ENCODE assay signal across 8 cellular contexts in the genomic region with DNA sequence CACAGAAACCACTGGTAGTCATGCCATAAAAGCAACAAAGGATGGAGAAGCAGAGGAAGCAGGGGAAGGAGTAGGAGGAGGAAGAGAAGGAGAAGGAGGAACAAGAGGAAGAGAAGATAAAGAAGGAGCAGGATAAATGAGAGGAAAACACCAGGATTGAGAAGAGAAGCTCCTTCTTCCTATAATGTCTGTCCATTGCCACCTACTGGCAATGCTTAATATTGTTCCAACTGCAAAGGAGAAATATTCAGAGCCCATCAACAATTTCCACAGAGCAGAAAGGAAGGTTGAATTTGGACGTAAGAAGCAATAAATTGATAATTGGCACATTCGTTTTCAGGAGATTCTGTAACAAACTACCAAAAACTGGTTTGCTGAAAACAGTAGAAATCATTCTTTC.
DNase-seq lines count a peak whose midpoint lies in the region; ATAC-seq and TF ChIP-seq lines count a peak whose summit lies in the region.

No MANE protein-coding gene starts in this region.

- peaks cover 4% of the 10 kb centered on the region for H3K9me3 Mint-ChIP-seq in CD4-positive, alpha-beta T cell
- H3K9me3 Mint-ChIP-seq in naive thymus-derived CD4-positive, alpha-beta T cell: peaks cover 0 to 7% (median 2%) of the 10 kb centered on the region in 11 donors

- no peak overlapping the region for H3K27ac Mint-ChIP-seq in CD4-positive, alpha-beta T cell
- no peak overlapping the region for H3K27ac Mint-ChIP-seq in naive thymus-derived CD4-positive, alpha-beta T cell

- no peak overlapping the region for H3K4me3 Mint-ChIP-seq in CD4-positive, alpha-beta T cell
- H3K4me3 Mint-ChIP-seq in naive thymus-derived CD4-positive, alpha-beta T cell: no peak overlapping the region

- no peaks in the 10 kb centered on the region for H3K36me3 ChIP-seq in naive thymus-derived CD4-positive, alpha-beta T cell (ENCODE audit: control insufficient read depth in 2 of 3, insufficient read depth in 3 of 3, low read length in 3 of 3)

- CTCF ChIA-PET in GM10248 (lab: Yijun Ruan, JAX): interaction anchor here (0.7 kb wide), 1 partner anchor 19 kb away, joined by 3 read pairs; no protein-coding TSS in a partner anchor
- CTCF ChIA-PET in CD4-positive, alpha-beta T cell (lab: Charles Lee): no interaction called here
- CTCF ChIA-PET in naive thymus-derived CD4-positive, alpha-beta T cell (lab: Charles Lee): no interaction called here

- no peaks in the 10 kb centered on the region for H3K9me3 ChIP-seq in CD4-positive, alpha-beta T cell (ENCODE audit: control insufficient read depth, low read length)
- H3K9me3 ChIP-seq in naive thymus-derived CD4-positive, alpha-beta T cell (ENCODE audit: control insufficient read depth in 2 of 3, low read length in 3 of 3): no peaks in the 10 kb centered on the region

- in situ Hi-C loops in astrocyte of the cerebellum (cut with HindIII; ENCODE audit: low sequenced_read_pairs): no loop called here

- intact Hi-C loops in CD4-positive, alpha-beta T cell (cut with DNase I, micrococcal nuclease): no loop called here
- intact Hi-C loops in naive thymus-derived CD4-positive, alpha-beta T cell (cut with micrococcal nuclease): no loop called here

- no peak for ATAC-seq in CD4-positive, alpha-beta T cell (ENCODE audit: poor library complexity)
- no peak for ATAC-seq in naive thymus-derived CD4-positive, alpha-beta T cell
- ATAC-seq in HG02798 (IDR thresholded peaks at IDR 0.05; ENCODE audit: poor library complexity, unreplicated experiment): no peak

- H3K27me3 Mint-ChIP-seq in CD4-positive, alpha-beta T cell: no peaks in the 10 kb centered on the region
- no peaks in the 10 kb centered on the region for H3K27me3 Mint-ChIP-seq in naive thymus-derived CD4-positive, alpha-beta T cell

- TF ChIP-seq CTCF in GM10248 (IDR thresholded peaks at IDR 0.05; ENCODE audit: control extremely low read depth, extremely low read depth, low read depth, missing control alignments): peak; percentile 36
- peak; percentile 64 for TF ChIP-seq CTCF in astrocyte of the cerebellum (IDR thresholded peaks at IDR 0.05; ENCODE audit: low read depth, low read length, missing control alignments)
- TF ChIP-seq CTCF in CD4-positive, alpha-beta T cell (IDR thresholded peaks at IDR 0.05): no peak

- no peaks in the 10 kb centered on the region for H3K36me3 Mint-ChIP-seq in CD4-positive, alpha-beta T cell (ENCODE audit: low read depth)
- no peaks in the 10 kb centered on the region for H3K36me3 Mint-ChIP-seq in naive thymus-derived CD4-positive, alpha-beta T cell

- no peaks in the 10 kb centered on the region for H3K27me3 ChIP-seq in CD4-positive, alpha-beta T cell (ENCODE audit: control insufficient read depth, insufficient read depth, low read length)
- H3K27me3 ChIP-seq in naive thymus-derived CD4-positive, alpha-beta T cell (ENCODE audit: control insufficient read depth in 2 of 2, insufficient read depth in 2 of 2, low read length in 2 of 2): no peaks in the 10 kb centered on the region

- H3K4me1 ChIP-seq in naive thymus-derived CD4-positive, alpha-beta T cell (ENCODE audit: control insufficient read depth in 2 of 2, insufficient read depth in 2 of 2, low read length in 2 of 2): no peaks in the 10 kb centered on the region

- H3K4me3 ChIP-seq in astrocyte of the cerebellum (ENCODE audit: low read depth, low read length): no peak overlapping the region
- no peak overlapping the region for H3K4me3 ChIP-seq in naive thymus-derived CD4-positive, alpha-beta T cell (ENCODE audit: low read length)

- H3K4me1 Mint-ChIP-seq in CD4-positive, alpha-beta T cell (ENCODE audit: low read depth): no peaks in the 10 kb centered on the region
- no peaks in the 10 kb centered on the region for H3K4me1 Mint-ChIP-seq in naive thymus-derived CD4-positive, alpha-beta T cell

- H3K27ac ChIP-seq in CD4-positive, alpha-beta T cell (ENCODE audit: low read depth, low read length): no peak overlapping the region
- no peak overlapping the region for H3K27ac ChIP-seq in naive thymus-derived CD4-positive, alpha-beta T cell (ENCODE audit: low read depth, low read length)

- DNase-seq in GM10248 (ENCODE audit: extremely low spot score) (no peak), LHCN-M2 (ENCODE audit: low read depth) (peak; percentile 61), astrocyte of the cerebellum (ENCODE audit: low read depth) (peak; percentile 26), lung microvascular endothelial cell (ENCODE audit: low read depth in 2 of 2) (peak; percentile 2 to 5), occipital lobe (lab: John Stamatoyannopoulos, UW) (no peak)
- no peak for DNase-seq in CD4-positive, alpha-beta T cell
- no peak for DNase-seq in naive thymus-derived CD4-positive, alpha-beta T cell

- POLR2A ChIA-PET in GM10248 (lab: Yijun Ruan, JAX): interaction anchor here (0.8 kb wide), 1 partner anchor 31 kb away, joined by 3 read pairs; no protein-coding TSS in a partner anchor
- POLR2A ChIA-PET in CD4-positive, alpha-beta T cell (lab: Charles Lee): no interaction called here
- POLR2A ChIA-PET in naive thymus-derived CD4-positive, alpha-beta T cell (lab: Charles Lee): no interaction called here

Comparison
In these comparisons a context has a peak if more than half of its experiments do, and no peak if none do; other contexts are left out.
1. DNase-seq: peak in LHCN-M2 (single experiment), astrocyte of the cerebellum (single experiment) and lung microvascular endothelial cell (2 of 2); none in GM10248 (single experiment), occipital lobe (single experiment), CD4-positive, alpha-beta T cell (0 of 10) and naive thymus-derived CD4-positive, alpha-beta T cell (0 of 9).